Comparison of ENCODE assay signal across 10 cellular contexts in genomic region chr2:85468704-85469349, GRCh38. TPM values are rescaled to one million over a fixed set of nuclear protein-coding genes. Genes with fewer than 3 reads are reported as not detected.
A peak's percentile ranks its signal among the peaks of the same experiment; 100 is the strongest.
DNase-seq lines count a peak whose midpoint lies in the region; ATAC-seq and TF ChIP-seq lines count a peak whose summit lies in the region.
"Had no signal": no experiment of that assay in that cellular context is flagged by ENCODE, and none has a peak within 500 bp of the region (broad histone marks: within the 10 kb centered on the region; RNA-seq: fewer than 3 reads in every experiment).

No MANE protein-coding gene starts in this region.

- H3K27me3 ChIP-seq in left ventricle myocardium inferior (ENCODE audit: low read depth): no peaks in the 10 kb centered on the region
- no peaks in the 10 kb centered on the region for H3K27me3 ChIP-seq in upper lobe of right lung

- intact Hi-C loops in Right ventricle myocardium superior (cut with DNase I): no loop called here
- intact Hi-C loops in left ventricle myocardium inferior (cut with micrococcal nuclease): no loop called here
- intact Hi-C loops in upper lobe of right lung (cut with DNase I): no loop called here

- H3K36me3 ChIP-seq in left ventricle myocardium inferior (no peaks in the 10 kb centered on the region), upper lobe of right lung (no peaks in the 10 kb centered on the region)

- H3K4me1 ChIP-seq in left ventricle myocardium inferior: peaks cover 18% of the 10 kb centered on the region
- H3K4me1 ChIP-seq in upper lobe of right lung: no peaks in the 10 kb centered on the region

- H3K4me3 ChIP-seq in left ventricle myocardium inferior (no peak overlapping the region), astrocyte of the cerebellum (ENCODE audit: low read depth, low read length) (no peak overlapping the region), upper lobe of right lung (no peak overlapping the region)

- no peak for TF ChIP-seq CTCF in left ventricle myocardium inferior (IDR thresholded peaks at IDR 0.05; ENCODE audit: borderline replicate concordance)
- TF ChIP-seq CTCF in astrocyte of the cerebellum (IDR thresholded peaks at IDR 0.05; ENCODE audit: low read depth, low read length, missing control alignments): no peak
- no peak for TF ChIP-seq CTCF in upper lobe of right lung (IDR thresholded peaks at IDR 0.05)

- ATAC-seq in Right ventricle myocardium superior (ENCODE audit: poor library complexity): peak; percentile 76
- ATAC-seq in upper lobe of right lung: peak; percentile 41
- ATAC-seq: activated CD4-positive, alpha-beta T cell treated with anti-CD3 and anti-CD28 coated beads for 36 hours had no signal

- in situ Hi-C loops in astrocyte of the cerebellum (cut with HindIII; ENCODE audit: low sequenced_read_pairs): no loop called here

- H3K27ac ChIP-seq in left ventricle myocardium inferior (replicated peaks) (no peak overlapping the region), upper lobe of right lung (no peak overlapping the region)

- H3K9me3 ChIP-seq in left ventricle myocardium inferior (replicated peaks) (no peaks in the 10 kb centered on the region), upper lobe of right lung (no peaks in the 10 kb centered on the region)

- DNase-seq in Right ventricle myocardium superior (no peak), left ventricle myocardium inferior (no peak), astrocyte of the cerebellum (ENCODE audit: low read depth) (peak; percentile 48), iris pigment epithelial cell (ENCODE audit: low read depth) (peak; percentile 22), upper lobe of right lung (peak; percentile 39), cerebellar nuclear complex (lab: John Stamatoyannopoulos, UW) (no peak), amniotic stem cell (lab: John Stamatoyannopoulos, UW) (no peak), NCI-H1694 treated with DMSO at 0.1 percent for 48 hours (lab: John Stamatoyannopoulos, UW) (no peak)
- DNase-seq: activated CD4-positive, alpha-beta T cell treated with anti-CD3 and anti-CD28 coated beads for 36 hours; NCI-H1694 had no signal

RNA-seq across cellular contexts. Expression of gene SH2D6, which starts 50.3 kb away (rescaled TPM):
- total RNA-seq in Right ventricle myocardium superior: 0.24 TPM
- total RNA-seq in left ventricle myocardium inferior: not detected
- 1.0 TPM for total RNA-seq in upper lobe of right lung

RNA-seq across cellular contexts. Expression of gene CAPG, which starts 58.7 kb away (rescaled TPM):
- total RNA-seq in Right ventricle myocardium superior (3.4 TPM), left ventricle myocardium inferior (3.5 TPM), upper lobe of right lung (419 TPM)

Comparison
In these comparisons a context has a peak if more than half of its experiments do, and no peak if none do; other contexts are left out.
1. DNase-seq: peak in astrocyte of the cerebellum (single experiment), iris pigment epithelial cell (single experiment) and upper lobe of right lung (single experiment); none in Right ventricle myocardium superior (single experiment), left ventricle myocardium inferior (single experiment), cerebellar nuclear complex (0 of 2), amniotic stem cell (single experiment) and NCI-H1694 treated with DMSO at 0.1 percent for 48 hours (single experiment).
2. RNA of gene CAPG, which starts 58.7 kb away (total RNA-seq): 419 TPM in upper lobe of right lung (single experiment); 3.5 TPM in left ventricle myocardium inferior (single experiment) and 3.4 TPM in Right ventricle myocardium superior (single experiment); every median in the first group is over 10 times any median in the second.